28 cellular contexts compared by ENCODE assay signal in genomic region chr12:104508752-104509446, GRCh38. TPM values are rescaled to one million over a fixed set of nuclear protein-coding genes. Genes with fewer than 3 reads are reported as not detected.
DNase-seq lines count a peak whose midpoint lies in the region; ATAC-seq lines count a peak whose summit lies in the region.
"Had no signal": no experiment of that assay in that cellular context is flagged by ENCODE, and none has a peak within 500 bp of the region (broad histone marks: within the 10 kb centered on the region; RNA-seq: fewer than 3 reads in every experiment).

No MANE protein-coding gene starts in this region.

- DNase-seq in stimulated activated naive CD8-positive, alpha-beta T cell treated with anti-CD3 and anti-CD28 coated beads, Interleukin-15, Interleukin-2, amounts not matched to agents 100 U/mL and 50 U/mL, for 24 hours: no peak
- DNase-seq in activated CD4-positive, alpha-beta memory T cell treated with anti-CD3 and anti-CD28 coated beads for 36 hours: peak; percentile 40
- DNase-seq in central memory CD8-positive, alpha-beta T cell (ENCODE audit: low spot score in 2 of 2): no peak
- DNase-seq in stimulated activated naive CD8-positive, alpha-beta T cell treated with anti-CD3 and anti-CD28 coated beads, Interleukin-15, amount 100 ng/mL, for 72 hours: peak in 1 of 2 donors; percentile 24
- no peak for DNase-seq in LoVo (ENCODE audit: low spot score)
- DNase-seq: activated CD8-positive, alpha-beta memory T cell treated with anti-CD3 and anti-CD28 coated beads, Interleukin-2, amount 50 U/mL, for 48 hours; C1 segment of cervical spinal cord; Calu3; cerebellar nuclear complex; DMS79; foreskin fibroblast; islet precursor cell; left lung; mesendoderm; NCI-H146; NCI-H2107; right lobe of liver; Right ventricle myocardium superior; stimulated activated CD8-positive, alpha-beta memory T cell treated with anti-CD3 and anti-CD28 coated beads, Interleukin-4, amount 100 ng/mL, for 48 hours; substantia nigra; T-helper 9 cell; upper lobe of left lung had no signal

- ATAC-seq in stimulated activated naive CD8-positive, alpha-beta T cell treated with anti-CD3 and anti-CD28 coated beads, Interleukin-15, Interleukin-2, amounts not matched to agents 100 U/mL and 50 U/mL, for 24 hours: no peak
- ATAC-seq in central memory CD8-positive, alpha-beta T cell (replicated peaks; ENCODE audit: extremely low read depth, poor library complexity, severe bottlenecking): peak; percentile 32
- peak; percentile 49 for ATAC-seq in stimulated activated naive CD8-positive, alpha-beta T cell treated with anti-CD3 and anti-CD28 coated beads, Interleukin-15, amount 100 ng/mL, for 72 hours
- ATAC-seq in GM18861 (IDR thresholded peaks at IDR 0.05; ENCODE audit: unreplicated experiment): no peak
- no peak for ATAC-seq in GM18873 (IDR thresholded peaks at IDR 0.05; ENCODE audit: low FRiP score, unreplicated experiment)
- ATAC-seq: left lung, Panc1, right lobe of liver had no signal

- intact Hi-C loops in activated CD4-positive, alpha-beta memory T cell treated with anti-CD3 and anti-CD28 coated beads for 36 hours (cut with micrococcal nuclease): no loop called here

- peaks cover 7% of the 10 kb centered on the region for H3K9me3 Mint-ChIP-seq in stimulated activated naive CD8-positive, alpha-beta T cell treated with anti-CD3 and anti-CD28 coated beads, Interleukin-15, Interleukin-2, amounts not matched to agents 100 ng/mL and 50 ng/mL, for 24 hours
- H3K9me3 Mint-ChIP-seq in activated CD4-positive, alpha-beta memory T cell treated with anti-CD3 and anti-CD28 coated beads for 36 hours: peaks cover 9% of the 10 kb centered on the region
- no peaks in the 10 kb centered on the region for H3K9me3 Mint-ChIP-seq in central memory CD8-positive, alpha-beta T cell
- peaks cover 8 to 18% of the 10 kb centered on the region in 2 donors for H3K9me3 Mint-ChIP-seq in stimulated activated naive CD8-positive, alpha-beta T cell treated with anti-CD3 and anti-CD28 coated beads, Interleukin-15, amount 100 ng/mL, for 72 hours

- H3K27ac Mint-ChIP-seq in stimulated activated naive CD8-positive, alpha-beta T cell treated with anti-CD3 and anti-CD28 coated beads, Interleukin-15, Interleukin-2, amounts not matched to agents 100 ng/mL and 50 ng/mL, for 24 hours: peak overlapping the region; percentile 38
- H3K27ac Mint-ChIP-seq in activated CD4-positive, alpha-beta memory T cell treated with anti-CD3 and anti-CD28 coated beads for 36 hours: peak overlapping the region; percentile 1
- peak overlapping the region; percentile 29 for H3K27ac Mint-ChIP-seq in central memory CD8-positive, alpha-beta T cell (ENCODE audit: low read depth)
- peak overlapping the region in 1 of 2 donors; percentile 43 for H3K27ac Mint-ChIP-seq in stimulated activated naive CD8-positive, alpha-beta T cell treated with anti-CD3 and anti-CD28 coated beads, Interleukin-15, amount 100 ng/mL, for 72 hours
- H3K27ac Mint-ChIP-seq: progenitor cell of endocrine pancreas had no signal

- POLR2A ChIA-PET in activated CD4-positive, alpha-beta memory T cell treated with anti-CD3 and anti-CD28 coated beads for 36 hours (lab: Charles Lee): no interaction called here

- peaks cover 8% of the 10 kb centered on the region for H3K36me3 Mint-ChIP-seq in stimulated activated naive CD8-positive, alpha-beta T cell treated with anti-CD3 and anti-CD28 coated beads, Interleukin-15, Interleukin-2, amounts not matched to agents 100 ng/mL and 50 ng/mL, for 24 hours (ENCODE audit: low read depth)
- H3K36me3 Mint-ChIP-seq in activated CD4-positive, alpha-beta memory T cell treated with anti-CD3 and anti-CD28 coated beads for 36 hours: peaks cover 8% of the 10 kb centered on the region
- H3K36me3 Mint-ChIP-seq in central memory CD8-positive, alpha-beta T cell (ENCODE audit: insufficient read depth): peaks cover 6% of the 10 kb centered on the region

- CTCF ChIA-PET in activated CD4-positive, alpha-beta memory T cell treated with anti-CD3 and anti-CD28 coated beads for 36 hours (lab: Charles Lee): no interaction called here

- no peaks in the 10 kb centered on the region for H3K27me3 Mint-ChIP-seq in stimulated activated naive CD8-positive, alpha-beta T cell treated with anti-CD3 and anti-CD28 coated beads, Interleukin-15, Interleukin-2, amounts not matched to agents 100 ng/mL and 50 ng/mL, for 24 hours
- no peaks in the 10 kb centered on the region for H3K27me3 Mint-ChIP-seq in activated CD4-positive, alpha-beta memory T cell treated with anti-CD3 and anti-CD28 coated beads for 36 hours
- no peaks in the 10 kb centered on the region for H3K27me3 Mint-ChIP-seq in central memory CD8-positive, alpha-beta T cell
- no peaks in the 10 kb centered on the region for H3K27me3 Mint-ChIP-seq in stimulated activated naive CD8-positive, alpha-beta T cell treated with anti-CD3 and anti-CD28 coated beads, Interleukin-15, amount 100 ng/mL, for 72 hours
- H3K27me3 Mint-ChIP-seq: progenitor cell of endocrine pancreas had no signal

- H3K4me3 Mint-ChIP-seq in stimulated activated naive CD8-positive, alpha-beta T cell treated with anti-CD3 and anti-CD28 coated beads, Interleukin-15, Interleukin-2, amounts not matched to agents 100 ng/mL and 50 ng/mL, for 24 hours: no peak overlapping the region
- H3K4me3 Mint-ChIP-seq in activated CD4-positive, alpha-beta memory T cell treated with anti-CD3 and anti-CD28 coated beads for 36 hours: no peak overlapping the region
- peak overlapping the region; percentile 27 for H3K4me3 Mint-ChIP-seq in central memory CD8-positive, alpha-beta T cell
- no peak overlapping the region for H3K4me3 Mint-ChIP-seq in stimulated activated naive CD8-positive, alpha-beta T cell treated with anti-CD3 and anti-CD28 coated beads, Interleukin-15, amount 100 ng/mL, for 72 hours
- H3K4me3 Mint-ChIP-seq: brain had no signal

- peaks cover 71% of the 10 kb centered on the region for H3K4me1 Mint-ChIP-seq in stimulated activated naive CD8-positive, alpha-beta T cell treated with anti-CD3 and anti-CD28 coated beads, Interleukin-15, Interleukin-2, amounts not matched to agents 100 ng/mL and 50 ng/mL, for 24 hours (ENCODE audit: low read depth)
- peaks cover 75% of the 10 kb centered on the region for H3K4me1 Mint-ChIP-seq in activated CD4-positive, alpha-beta memory T cell treated with anti-CD3 and anti-CD28 coated beads for 36 hours (ENCODE audit: low read depth)
- peaks cover 88% of the 10 kb centered on the region for H3K4me1 Mint-ChIP-seq in central memory CD8-positive, alpha-beta T cell
- H3K4me1 Mint-ChIP-seq in stimulated activated naive CD8-positive, alpha-beta T cell treated with anti-CD3 and anti-CD28 coated beads, Interleukin-15, amount 100 ng/mL, for 72 hours: peaks cover 63% of the 10 kb centered on the region

RNA-seq across cellular contexts. Expression of gene CHST11, which starts 52.2 kb away (rescaled TPM):
- 10 to 100 TPM; 58.3 to 59.0 TPM for total RNA-seq in activated CD4-positive, alpha-beta memory T cell treated with anti-CD3 and anti-CD28 coated beads for 36 hours

Comparison
In these comparisons a context has a peak if more than half of its experiments do, and no peak if none do; other contexts are left out.
1. ATAC-seq: peak in central memory CD8-positive, alpha-beta T cell (single experiment) and stimulated activated naive CD8-positive, alpha-beta T cell treated with anti-CD3 and anti-CD28 coated beads, Interleukin-15, amount 100 ng/mL, for 72 hours (single experiment); none in stimulated activated naive CD8-positive, alpha-beta T cell treated with anti-CD3 and anti-CD28 coated beads, Interleukin-15, Interleukin-2, amounts not matched to agents 100 U/mL and 50 U/mL, for 24 hours (single experiment), GM18861 (single experiment) and GM18873 (single experiment).